ENCODE assay signal across 2 cellular contexts in genomic region chr11:42066113-42066512, GRCh38.
TF ChIP-seq lines count a peak whose summit lies in the region.

No MANE protein-coding gene starts in this region.

TF ChIP-seq in H1, 55 proteins besides CTCF, POLR2A, EP300 and RAD21 (continued from another document):
- TF ChIP-seq ZNF274 (IDR thresholded peaks at IDR 0.05; ENCODE audit: borderline replicate concordance, extremely low read depth, low read length): no peak
- no peak for TF ChIP-seq SP2 (IDR thresholded peaks at IDR 0.05; ENCODE audit: low read length)
- TF ChIP-seq KDM5A (IDR thresholded peaks at IDR 0.05; ENCODE audit: low read length): no peak
- TF ChIP-seq KDM4A (IDR thresholded peaks at IDR 0.05; ENCODE audit: low read depth, low read length, severe bottlenecking): no peak
- no peak for TF ChIP-seq CTBP2 (IDR thresholded peaks at IDR 0.05; ENCODE audit: borderline replicate concordance, insufficient read depth, insufficient read length, low read length)
- TF ChIP-seq RNF2 (IDR thresholded peaks at IDR 0.05; ENCODE audit: borderline replicate concordance, low read depth, low read length, missing control alignments, poor library complexity, severe bottlenecking): no peak
- no peak for TF ChIP-seq SIN3A (conservative IDR thresholded peaks at IDR 0.05 in 1 of 2, IDR thresholded peaks at IDR 0.05 in 1 of 2; ENCODE audit: low read depth in 1 of 2, low read length in 2 of 2)
- no peak for TF ChIP-seq TEAD4 (IDR thresholded peaks at IDR 0.05; ENCODE audit: low read depth, low read length)
- TF ChIP-seq CHD7 (IDR thresholded peaks at IDR 0.05; ENCODE audit: insufficient replicate concordance, low read length): no peak
- no peak for TF ChIP-seq SUZ12 (IDR thresholded peaks at IDR 0.05; ENCODE audit: low read length)
- TF ChIP-seq SP1 (IDR thresholded peaks at IDR 0.05; ENCODE audit: low read depth, low read length): no peak

TF ChIP-seq in SK-N-SH, 30 proteins besides CTCF, POLR2A, EP300 and RAD21 (continued from another document):
- no peak for TF ChIP-seq EZH2phosphoT487 (IDR thresholded peaks at IDR 0.05; ENCODE audit: borderline replicate concordance, low read depth)
- TF ChIP-seq FOSL2 (IDR thresholded peaks at IDR 0.05; ENCODE audit: borderline replicate concordance, low read depth): no peak
- no peak for TF ChIP-seq MEF2A (IDR thresholded peaks at IDR 0.05; ENCODE audit: borderline replicate concordance, low read depth)
- TF ChIP-seq TEAD4 (IDR thresholded peaks at IDR 0.05; ENCODE audit: borderline replicate concordance, insufficient read depth): no peak
- no peak for TF ChIP-seq RFX5 (IDR thresholded peaks at IDR 0.05; ENCODE audit: low read length)
- no peak for TF ChIP-seq RXRA (IDR thresholded peaks at IDR 0.05; ENCODE audit: borderline replicate concordance, low read depth)
- TF ChIP-seq TAF1 (IDR thresholded peaks at IDR 0.05; ENCODE audit: borderline replicate concordance, low read depth, low read length): no peak
- TF ChIP-seq TCF12 (IDR thresholded peaks at IDR 0.05): no peak
- TF ChIP-seq, protein P1, sequence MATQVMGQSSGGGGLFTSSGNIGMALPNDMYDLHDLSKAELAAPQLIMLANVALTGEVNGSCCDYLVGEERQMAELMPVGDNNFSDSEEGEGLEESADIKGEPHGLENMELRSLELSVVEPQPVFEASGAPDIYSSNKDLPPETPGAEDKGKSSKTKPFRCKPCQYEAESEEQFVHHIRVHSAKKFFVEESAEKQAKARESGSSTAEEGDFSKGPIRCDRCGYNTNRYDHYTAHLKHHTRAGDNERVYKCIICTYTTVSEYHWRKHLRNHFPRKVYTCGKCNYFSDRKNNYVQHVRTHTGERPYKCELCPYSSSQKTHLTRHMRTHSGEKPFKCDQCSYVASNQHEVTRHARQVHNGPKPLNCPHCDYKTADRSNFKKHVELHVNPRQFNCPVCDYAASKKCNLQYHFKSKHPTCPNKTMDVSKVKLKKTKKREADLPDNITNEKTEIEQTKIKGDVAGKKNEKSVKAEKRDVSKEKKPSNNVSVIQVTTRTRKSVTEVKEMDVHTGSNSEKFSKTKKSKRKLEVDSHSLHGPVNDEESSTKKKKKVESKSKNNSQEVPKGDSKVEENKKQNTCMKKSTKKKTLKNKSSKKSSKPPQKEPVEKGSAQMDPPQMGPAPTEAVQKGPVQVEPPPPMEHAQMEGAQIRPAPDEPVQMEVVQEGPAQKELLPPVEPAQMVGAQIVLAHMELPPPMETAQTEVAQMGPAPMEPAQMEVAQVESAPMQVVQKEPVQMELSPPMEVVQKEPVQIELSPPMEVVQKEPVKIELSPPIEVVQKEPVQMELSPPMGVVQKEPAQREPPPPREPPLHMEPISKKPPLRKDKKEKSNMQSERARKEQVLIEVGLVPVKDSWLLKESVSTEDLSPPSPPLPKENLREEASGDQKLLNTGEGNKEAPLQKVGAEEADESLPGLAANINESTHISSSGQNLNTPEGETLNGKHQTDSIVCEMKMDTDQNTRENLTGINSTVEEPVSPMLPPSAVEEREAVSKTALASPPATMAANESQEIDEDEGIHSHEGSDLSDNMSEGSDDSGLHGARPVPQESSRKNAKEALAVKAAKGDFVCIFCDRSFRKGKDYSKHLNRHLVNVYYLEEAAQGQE (IDR thresholded peaks at IDR 0.05; ENCODE audit: low read depth, low read length): no peak
- TF ChIP-seq, protein P2, sequence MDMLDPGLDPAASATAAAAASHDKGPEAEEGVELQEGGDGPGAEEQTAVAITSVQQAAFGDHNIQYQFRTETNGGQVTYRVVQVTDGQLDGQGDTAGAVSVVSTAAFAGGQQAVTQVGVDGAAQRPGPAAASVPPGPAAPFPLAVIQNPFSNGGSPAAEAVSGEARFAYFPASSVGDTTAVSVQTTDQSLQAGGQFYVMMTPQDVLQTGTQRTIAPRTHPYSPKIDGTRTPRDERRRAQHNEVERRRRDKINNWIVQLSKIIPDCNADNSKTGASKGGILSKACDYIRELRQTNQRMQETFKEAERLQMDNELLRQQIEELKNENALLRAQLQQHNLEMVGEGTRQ (IDR thresholded peaks at IDR 0.05; ENCODE audit: borderline replicate concordance, low read depth, low read length): no peak
- TF ChIP-seq FOXJ3 (CRISPR knock-in tag; IDR thresholded peaks at IDR 0.05): no peak
